In the genomic region with DNA sequence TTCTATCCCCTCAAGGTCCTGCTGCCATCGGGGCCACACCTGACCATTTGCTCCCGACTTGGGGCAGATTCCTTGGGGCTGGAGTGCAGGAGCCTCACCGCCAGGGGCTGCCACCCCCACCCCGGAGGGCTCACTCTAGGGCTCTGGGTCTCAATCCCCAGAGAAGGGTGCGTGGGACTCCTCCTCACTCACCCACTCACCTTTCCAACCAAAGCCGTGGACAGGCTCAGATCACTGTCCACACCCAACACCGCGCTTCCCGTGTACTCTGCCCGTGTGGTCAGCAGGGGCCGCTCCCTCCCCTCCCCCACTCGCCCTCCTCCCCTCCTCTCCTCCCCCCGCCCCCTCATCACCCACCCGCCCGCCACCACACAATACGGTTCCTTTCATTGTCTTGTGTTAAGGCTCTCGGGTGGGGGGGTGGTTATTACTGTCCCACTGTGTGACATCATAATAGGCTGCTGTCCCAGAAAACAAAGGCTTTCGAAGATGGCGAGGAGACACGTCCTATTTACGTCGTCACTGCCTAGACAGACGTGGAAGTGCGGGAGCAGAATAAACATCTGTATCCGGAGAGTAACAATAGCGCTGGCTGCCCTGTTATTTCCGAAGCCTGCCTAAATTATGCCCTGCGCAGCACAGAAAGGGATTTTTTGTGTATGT, we compare ENCODE assay signal across 19 cellular contexts.
A peak's percentile ranks its signal among the peaks of the same experiment; 100 is the strongest.
DNase-seq lines count a peak whose midpoint lies in the region; ATAC-seq, FAIRE-seq and TF ChIP-seq lines count a peak whose summit lies in the region.
"Had no signal": no experiment of that assay in that cellular context is flagged by ENCODE, and none has a peak within 500 bp of the region (broad histone marks: within the 10 kb centered on the region; RNA-seq: fewer than 3 reads in every experiment).

No MANE protein-coding gene starts in this region.

- no peak overlapping the region for H2AFZ ChIP-seq in endothelial cell of umbilical vein (ENCODE audit: low read depth, low read length)
- no peak overlapping the region for H2AFZ ChIP-seq in PC-3 (ENCODE audit: low read length)

- H3F3A ChIP-seq in PC-3 (ENCODE audit: low read length, unreplicated experiment), result no peaks in the 10 kb centered on the region

- FAIRE-seq in endothelial cell of umbilical vein (lab: Jason Lieb, UNC), result peak; percentile 81
- FAIRE-seq: GM18507, RCC 7860 had no signal

- H3K4me1 ChIP-seq in BLaER1 (peaks cover 69% of the 10 kb centered on the region), endothelial cell of umbilical vein (ENCODE audit: control insufficient read depth, extremely low read depth, insufficient read depth, low read length) (peaks cover 9% of the 10 kb centered on the region), foreskin keratinocyte (no peaks in the 10 kb centered on the region), PC-3 (ENCODE audit: insufficient read depth, low read length) (peaks cover 18% of the 10 kb centered on the region)
- H3K4me1 ChIP-seq: BE2C had no signal

- no peaks in the 10 kb centered on the region for H3K9me2 ChIP-seq in PC-3 (replicated peaks; ENCODE audit: low read length)

- no peak overlapping the region for H3K27ac ChIP-seq in BLaER1
- H3K27ac ChIP-seq in endothelial cell of umbilical vein (ENCODE audit: insufficient read depth, low read depth, low read length), result peak overlapping the region; percentile 32
- no peak overlapping the region for H3K27ac ChIP-seq in foreskin keratinocyte
- H3K27ac ChIP-seq in PC-3 (ENCODE audit: low read length), result no peak overlapping the region
- H3K27ac ChIP-seq: skin epidermis had no signal

- 0 out of 2 replicates have a peak, but pooled peaks cover 3% of the 10 kb centered on the region for H3K27me3 ChIP-seq in BLaER1
- H3K27me3 ChIP-seq in H7 (ENCODE audit: control insufficient read depth, insufficient read depth, low read length), result peaks cover 4% of the 10 kb centered on the region
- H3K27me3 ChIP-seq in endothelial cell of umbilical vein (ENCODE audit: control insufficient read depth in 2 of 2, insufficient read depth in 2 of 2, low read length in 2 of 2), result no peaks in the 10 kb centered on the region
- no peaks in the 10 kb centered on the region for H3K27me3 ChIP-seq in foreskin keratinocyte
- H3K27me3 ChIP-seq in PC-3 (ENCODE audit: low read length), result peaks cover 4% of the 10 kb centered on the region; the same call in 1 of the 2 replicates

- intact Hi-C loops in endothelial cell of umbilical vein (cut with micrococcal nuclease), result no loop called here
- intact Hi-C loops in PC-3 (cut with micrococcal nuclease), result no loop called here

- DNase-seq in H7 (peak; percentile 87), endothelial cell of umbilical vein (ENCODE audit: low read depth, low spot score) (peak; percentile 76), mesenteric fat pad (ENCODE audit: low spot score) (peak; percentile 53), foreskin keratinocyte (no peak), cerebellum (ENCODE audit: low spot score) (no peak), PC-3 (no peak)
- DNase-seq: activated CD4-positive, alpha-beta T cell treated with anti-CD3 and anti-CD28 coated beads, Interleukin-2, amount 50 U/mL, for 48 hours; amniotic stem cell; BE2C; foreskin melanocyte; NCI-H1048; NCI-H2081 treated with DMSO at 0.1 percent for 48 hours; NCI-H526 treated with DMSO at 0.1 percent for 48 hours; occipital lobe had no signal

- H3K4me2 ChIP-seq in BLaER1 (peak overlapping the region; percentile 55), endothelial cell of umbilical vein (ENCODE audit: insufficient read depth, low read length) (no peak overlapping the region), PC-3 (ENCODE audit: low read length) (no peak overlapping the region)

- H3K36me3 ChIP-seq in BLaER1, result no peaks in the 10 kb centered on the region
- H3K36me3 ChIP-seq in H7 (replicated peaks; ENCODE audit: control insufficient read depth, insufficient read depth, low read length), result no peaks in the 10 kb centered on the region
- H3K36me3 ChIP-seq in endothelial cell of umbilical vein (ENCODE audit: control insufficient read depth in 2 of 2, extremely low read depth in 1 of 2, insufficient read depth in 2 of 2, low read length in 2 of 2), result no peaks in the 10 kb centered on the region
- no peaks in the 10 kb centered on the region for H3K36me3 ChIP-seq in PC-3 (ENCODE audit: low read depth, low read length)
- H3K36me3 ChIP-seq: BE2C had no signal

- dilution Hi-C loops in endothelial cell of umbilical vein (cut with MboI; ENCODE audit: extremely low pct_ligation_motif_present, low sequenced_read_pairs), result no loop called here

- no peak overlapping the region for H3K9ac ChIP-seq in BLaER1
- no peak overlapping the region for H3K9ac ChIP-seq in endothelial cell of umbilical vein (replicated peaks; ENCODE audit: extremely low read depth, insufficient read depth, low read length)
- H3K9ac ChIP-seq in PC-3 (ENCODE audit: low read length), result no peak overlapping the region

- no peak for ATAC-seq in foreskin keratinocyte
- no peak for ATAC-seq in HG03432 (IDR thresholded peaks at IDR 0.05; ENCODE audit: unreplicated experiment)
- no peak for ATAC-seq in PC-3

- H3K4me3 ChIP-seq in BLaER1 (no peak overlapping the region), H7 (ENCODE audit: insufficient read depth, low read depth, low read length) (peak overlapping the region; percentile 14; the same call in 1 of the 2 replicates), endothelial cell of umbilical vein (replicated peaks in 1 of 3; ENCODE audit: insufficient read depth in 1 of 3, low read depth in 1 of 3, low read length in 3 of 3) (no peak overlapping the region), PC-3 (ENCODE audit: low read length) (no peak overlapping the region)
- H3K4me3 ChIP-seq: skin epidermis had no signal

- no peak for TF ChIP-seq CTCF in endothelial cell of umbilical vein (IDR thresholded peaks at IDR 0.05; ENCODE audit: extremely low read depth in 1 of 2, insufficient read depth in 1 of 2, low read depth in 1 of 2, low read length in 2 of 2)
- TF ChIP-seq CTCF in foreskin keratinocyte (conservative IDR thresholded peaks at IDR 0.05), result no peak
- no peak for TF ChIP-seq CTCF in PC-3 (conservative IDR thresholded peaks at IDR 0.05; ENCODE audit: low read depth, low read length)

- H3K9me3 ChIP-seq in BLaER1, result no peaks in the 10 kb centered on the region
- H3K9me3 ChIP-seq in endothelial cell of umbilical vein (replicated peaks; ENCODE audit: control insufficient read depth, insufficient read depth, low read length), result no peaks in the 10 kb centered on the region
- H3K9me3 ChIP-seq in PC-3 (ENCODE audit: low read length), result no peaks in the 10 kb centered on the region
- H3K9me3 ChIP-seq: BE2C had no signal

- BruUV-seq in endothelial cell of umbilical vein (replicated peaks; lab: Mats Ljungman, UMichigan), result no TSS peak
- no TSS peak for BruUV-seq in PC-3 (replicated peaks; lab: Mats Ljungman, UMichigan)

- H4K20me1 ChIP-seq in BLaER1 (no peaks in the 10 kb centered on the region), endothelial cell of umbilical vein (replicated peaks; ENCODE audit: control insufficient read depth, extremely low read depth, insufficient read depth, low read length) (no peaks in the 10 kb centered on the region), PC-3 (ENCODE audit: low read length) (no peaks in the 10 kb centered on the region)

- no peak for TF ChIP-seq POLR2A in endothelial cell of umbilical vein (IDR thresholded peaks at IDR 0.05; ENCODE audit: low read depth, low read length)

- H3K9me1 ChIP-seq in endothelial cell of umbilical vein (replicated peaks; ENCODE audit: control insufficient read depth, extremely low read depth, insufficient read depth, low read length), result no peaks in the 10 kb centered on the region

- CTCF ChIA-PET in endothelial cell of umbilical vein (lab: Charles Lee), result no interaction called here
- CTCF ChIA-PET in PC-3 (lab: Charles Lee), result no interaction called here

- no peaks in the 10 kb centered on the region for H3K79me2 ChIP-seq in endothelial cell of umbilical vein (ENCODE audit: control insufficient read depth, insufficient read depth, low read length)
- H3K79me2 ChIP-seq in PC-3 (ENCODE audit: low read length), result no peaks in the 10 kb centered on the region

- POLR2A ChIA-PET in endothelial cell of umbilical vein (lab: Charles Lee), result no interaction called here
- POLR2A ChIA-PET in PC-3 (lab: Charles Lee; ENCODE audit: unreplicated experiment), result no interaction called here

TF ChIP-seq in endothelial cell of umbilical vein, 7 proteins besides CTCF, POLR2A, EP300 and RAD21:
- no peak for TF ChIP-seq POLR2AphosphoS5 (IDR thresholded peaks at IDR 0.05; ENCODE audit: insufficient read depth, low read depth, low read length)
- TF ChIP-seq EZH2 (IDR thresholded peaks at IDR 0.05; ENCODE audit: borderline replicate concordance, low read depth, low read length, severe bottlenecking), result no peak
- TF ChIP-seq, protein P1, sequence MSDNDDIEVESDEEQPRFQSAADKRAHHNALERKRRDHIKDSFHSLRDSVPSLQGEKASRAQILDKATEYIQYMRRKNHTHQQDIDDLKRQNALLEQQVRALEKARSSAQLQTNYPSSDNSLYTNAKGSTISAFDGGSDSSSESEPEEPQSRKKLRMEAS (IDR thresholded peaks at IDR 0.05; ENCODE audit: insufficient read depth, insufficient read length), result no peak
- TF ChIP-seq FOS (IDR thresholded peaks at IDR 0.05; ENCODE audit: borderline replicate concordance, insufficient read depth, low read length), result no peak
- TF ChIP-seq MYC (IDR thresholded peaks at IDR 0.05; ENCODE audit: low read depth, low read length), result no peak
- TF ChIP-seq GATA2 (IDR thresholded peaks at IDR 0.05; ENCODE audit: insufficient read depth, insufficient read length, low read depth, low read length), result no peak
- TF ChIP-seq JUN (IDR thresholded peaks at IDR 0.05; ENCODE audit: borderline replicate concordance, insufficient read depth, insufficient read length, low read depth), result no peak

Comparison
In these comparisons a context has a peak if more than half of its experiments do, and no peak if none do; other contexts are left out.
1. DNase-seq: peak in H7 (single experiment), endothelial cell of umbilical vein (single experiment) and mesenteric fat pad (single experiment); none in foreskin keratinocyte (0 of 2), cerebellum (single experiment) and PC-3 (single experiment).